Comparison of ENCODE assay signal across 1 cellular context in the genomic region with DNA sequence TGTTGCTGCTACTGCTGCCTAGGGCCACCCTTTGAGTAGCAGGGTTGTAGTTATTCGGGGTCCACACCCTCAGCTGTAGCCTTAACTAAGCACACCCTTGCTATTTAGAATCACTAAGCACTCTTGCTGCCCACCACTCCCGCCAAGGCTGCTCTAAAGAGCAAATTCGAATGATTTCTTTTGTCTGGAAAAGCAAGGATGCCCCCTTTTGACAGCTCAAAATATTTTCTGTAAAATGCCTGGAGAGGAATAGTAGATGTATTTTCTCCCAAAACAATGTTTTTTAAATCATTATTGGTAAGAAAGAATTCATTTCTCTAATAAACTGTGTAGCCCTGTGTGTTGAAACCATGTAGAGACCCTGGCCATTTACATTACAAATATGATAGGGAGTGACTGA.
TF ChIP-seq lines count a peak whose summit lies in the region.

No MANE protein-coding gene starts in this region.

TF ChIP-seq in HCT116, 20 proteins besides CTCF, POLR2A, EP300 and RAD21 (continued from another document):
- TF ChIP-seq, protein P1, sequence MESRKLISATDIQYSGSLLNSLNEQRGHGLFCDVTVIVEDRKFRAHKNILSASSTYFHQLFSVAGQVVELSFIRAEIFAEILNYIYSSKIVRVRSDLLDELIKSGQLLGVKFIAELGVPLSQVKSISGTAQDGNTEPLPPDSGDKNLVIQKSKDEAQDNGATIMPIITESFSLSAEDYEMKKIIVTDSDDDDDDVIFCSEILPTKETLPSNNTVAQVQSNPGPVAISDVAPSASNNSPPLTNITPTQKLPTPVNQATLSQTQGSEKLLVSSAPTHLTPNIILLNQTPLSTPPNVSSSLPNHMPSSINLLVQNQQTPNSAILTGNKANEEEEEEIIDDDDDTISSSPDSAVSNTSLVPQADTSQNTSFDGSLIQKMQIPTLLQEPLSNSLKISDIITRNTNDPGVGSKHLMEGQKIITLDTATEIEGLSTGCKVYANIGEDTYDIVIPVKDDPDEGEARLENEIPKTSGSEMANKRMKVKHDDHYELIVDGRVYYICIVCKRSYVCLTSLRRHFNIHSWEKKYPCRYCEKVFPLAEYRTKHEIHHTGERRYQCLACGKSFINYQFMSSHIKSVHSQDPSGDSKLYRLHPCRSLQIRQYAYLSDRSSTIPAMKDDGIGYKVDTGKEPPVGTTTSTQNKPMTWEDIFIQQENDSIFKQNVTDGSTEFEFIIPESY (IDR thresholded peaks at IDR 0.05; ENCODE audit: extremely low read depth, insufficient replicate concordance, low read length): no peak
